11 cellular contexts compared by ENCODE assay signal in genomic region chr4:52657317-52657629, GRCh38. TPM values are rescaled to one million over a fixed set of nuclear protein-coding genes. Genes with fewer than 3 reads are reported as not detected.
A peak's percentile ranks its signal among the peaks of the same experiment; 100 is the strongest.
DNase-seq lines count a peak whose midpoint lies in the region; ATAC-seq and TF ChIP-seq lines count a peak whose summit lies in the region.
"Had no signal": no experiment of that assay in that cellular context is flagged by ENCODE, and none has a peak within 500 bp of the region (broad histone marks: within the 10 kb centered on the region; RNA-seq: fewer than 3 reads in every experiment).

No MANE protein-coding gene starts in this region.

- peaks cover 12% of the 10 kb centered on the region for H3K36me3 Mint-ChIP-seq in activated CD4-positive, alpha-beta T cell treated with anti-CD3 and anti-CD28 coated beads, Interleukin-2, amount 10 ng/mL, durations not matched to agents 24 days and 14 days (ENCODE audit: low read depth)
- peaks cover 44% of the 10 kb centered on the region for H3K36me3 Mint-ChIP-seq in activated CD4-positive, alpha-beta memory T cell treated with anti-CD3 and anti-CD28 coated beads, Interleukin-2, amount 10 ng/mL, durations not matched to agents 7 days and 5 days (ENCODE audit: low read depth)
- H3K36me3 Mint-ChIP-seq in glutamatergic neuron (ENCODE audit: unreplicated experiment): peaks cover 4% of the 10 kb centered on the region
- H3K36me3 Mint-ChIP-seq in stimulated activated effector memory CD8-positive, alpha-beta T cell treated with anti-CD3 and anti-CD28 coated beads, Interleukin-12 subunit alpha, Interleukin-12 subunit beta, amount 100 ng/mL, for 72 hours: no peaks in the 10 kb centered on the region

- ATAC-seq in stimulated activated effector memory CD8-positive, alpha-beta T cell treated with anti-CD3 and anti-CD28 coated beads, Interleukin-12 subunit alpha, Interleukin-12 subunit beta, amount 100 ng/mL, for 72 hours: no peak
- ATAC-seq: A549 had no signal

- no peaks in the 10 kb centered on the region for H3K9me3 Mint-ChIP-seq in activated CD4-positive, alpha-beta T cell treated with anti-CD3 and anti-CD28 coated beads, Interleukin-2, amount 10 ng/mL, durations not matched to agents 24 days and 14 days
- peaks cover 5% of the 10 kb centered on the region for H3K9me3 Mint-ChIP-seq in activated CD4-positive, alpha-beta memory T cell treated with anti-CD3 and anti-CD28 coated beads, Interleukin-2, amount 10 ng/mL, durations not matched to agents 7 days and 5 days
- peaks cover 14% of the 10 kb centered on the region for H3K9me3 Mint-ChIP-seq in glutamatergic neuron (ENCODE audit: unreplicated experiment)
- no peaks in the 10 kb centered on the region for H3K9me3 Mint-ChIP-seq in stimulated activated effector memory CD8-positive, alpha-beta T cell treated with anti-CD3 and anti-CD28 coated beads, Interleukin-12 subunit alpha, Interleukin-12 subunit beta, amount 100 ng/mL, for 72 hours

- TF ChIP-seq CTCF in glutamatergic neuron (IDR thresholded peaks at IDR 0.05; ENCODE audit: partially characterized antibody, unreplicated experiment): no peak

- intact Hi-C loops in activated CD4-positive, alpha-beta T cell treated with anti-CD3 and anti-CD28 coated beads, Interleukin-2, amount 10 ng/mL, durations not matched to agents 24 days and 14 days (cut with micrococcal nuclease): loop anchor here (5.0 kb wide), 2 partner anchors 70 to 815 kb away; partner anchors contain the start of gene DCUN1D4

- peaks cover 22% of the 10 kb centered on the region for H3K4me1 Mint-ChIP-seq in activated CD4-positive, alpha-beta T cell treated with anti-CD3 and anti-CD28 coated beads, Interleukin-2, amount 10 ng/mL, durations not matched to agents 24 days and 14 days
- H3K4me1 Mint-ChIP-seq in activated CD4-positive, alpha-beta memory T cell treated with anti-CD3 and anti-CD28 coated beads, Interleukin-2, amount 10 ng/mL, durations not matched to agents 7 days and 5 days: peaks cover 36% of the 10 kb centered on the region
- H3K4me1 Mint-ChIP-seq in glutamatergic neuron (ENCODE audit: low read depth, unreplicated experiment): peaks cover 25% of the 10 kb centered on the region
- peaks cover 33% of the 10 kb centered on the region for H3K4me1 Mint-ChIP-seq in stimulated activated effector memory CD8-positive, alpha-beta T cell treated with anti-CD3 and anti-CD28 coated beads, Interleukin-12 subunit alpha, Interleukin-12 subunit beta, amount 100 ng/mL, for 72 hours

- H3K4me3 Mint-ChIP-seq in activated CD4-positive, alpha-beta T cell treated with anti-CD3 and anti-CD28 coated beads, Interleukin-2, amount 10 ng/mL, durations not matched to agents 24 days and 14 days: peak overlapping the region; percentile 64
- H3K4me3 Mint-ChIP-seq in activated CD4-positive, alpha-beta memory T cell treated with anti-CD3 and anti-CD28 coated beads, Interleukin-2, amount 10 ng/mL, durations not matched to agents 7 days and 5 days: peak overlapping the region; percentile 69
- H3K4me3 Mint-ChIP-seq in glutamatergic neuron (ENCODE audit: unreplicated experiment): peak overlapping the region; percentile 92
- peak overlapping the region; percentile 77 for H3K4me3 Mint-ChIP-seq in stimulated activated effector memory CD8-positive, alpha-beta T cell treated with anti-CD3 and anti-CD28 coated beads, Interleukin-12 subunit alpha, Interleukin-12 subunit beta, amount 100 ng/mL, for 72 hours

- POLR2A ChIA-PET in activated CD4-positive, alpha-beta memory T cell treated with anti-CD3 and anti-CD28 coated beads, Interleukin-2, amount 10 ng/mL, durations not matched to agents 7 days and 5 days (lab: Charles Lee): interaction anchor here (1.4 to 3.1 kb wide), 2 partner anchors 37 to 55 kb away, joined by 4 to 61 read pairs; no protein-coding TSS in a partner anchor

- CTCF ChIA-PET in activated CD4-positive, alpha-beta memory T cell treated with anti-CD3 and anti-CD28 coated beads, Interleukin-2, amount 10 ng/mL, durations not matched to agents 7 days and 5 days (lab: Charles Lee): interaction anchor here (0.8 to 2.0 kb wide), 6 partner anchors 8 to 112 kb away, joined by 3 to 10 read pairs (median 6); no protein-coding TSS in a partner anchor

- peaks cover 15% of the 10 kb centered on the region for H3K27me3 Mint-ChIP-seq in activated CD4-positive, alpha-beta T cell treated with anti-CD3 and anti-CD28 coated beads, Interleukin-2, amount 10 ng/mL, durations not matched to agents 24 days and 14 days
- H3K27me3 Mint-ChIP-seq in activated CD4-positive, alpha-beta memory T cell treated with anti-CD3 and anti-CD28 coated beads, Interleukin-2, amount 10 ng/mL, durations not matched to agents 7 days and 5 days: no peaks in the 10 kb centered on the region
- peaks cover 10% of the 10 kb centered on the region for H3K27me3 Mint-ChIP-seq in glutamatergic neuron (ENCODE audit: unreplicated experiment)

- peak overlapping the region; percentile 64 for H3K27ac Mint-ChIP-seq in activated CD4-positive, alpha-beta T cell treated with anti-CD3 and anti-CD28 coated beads, Interleukin-2, amount 10 ng/mL, durations not matched to agents 24 days and 14 days
- H3K27ac Mint-ChIP-seq in activated CD4-positive, alpha-beta memory T cell treated with anti-CD3 and anti-CD28 coated beads, Interleukin-2, amount 10 ng/mL, durations not matched to agents 7 days and 5 days: no peak overlapping the region
- H3K27ac Mint-ChIP-seq in glutamatergic neuron (ENCODE audit: unreplicated experiment): peak overlapping the region; percentile 85
- H3K27ac Mint-ChIP-seq in stimulated activated effector memory CD8-positive, alpha-beta T cell treated with anti-CD3 and anti-CD28 coated beads, Interleukin-12 subunit alpha, Interleukin-12 subunit beta, amount 100 ng/mL, for 72 hours: peak overlapping the region; percentile 76

- DNase-seq in activated CD4-positive, alpha-beta T cell treated with anti-CD3 and anti-CD28 coated beads, Interleukin-2, amount 10 ng/mL, durations not matched to agents 24 days and 14 days: no peak
- no peak for DNase-seq in activated CD4-positive, alpha-beta T cell treated with anti-CD3 and anti-CD28 coated beads, Interleukin-2, amount 50 U/mL, for 4 hours
- no peak for DNase-seq in activated CD4-positive, alpha-beta memory T cell treated with anti-CD3 and anti-CD28 coated beads, Interleukin-2, amount 10 ng/mL, durations not matched to agents 7 days and 5 days
- peak; percentile 20 for DNase-seq in glutamatergic neuron
- DNase-seq in stimulated activated effector memory CD8-positive, alpha-beta T cell treated with anti-CD3 and anti-CD28 coated beads, Interleukin-12 subunit alpha, Interleukin-12 subunit beta, amount 100 ng/mL, for 72 hours (ENCODE audit: low spot score in 2 of 2): no peak
- DNase-seq in ureter (ENCODE audit: low spot score): no peak
- no peak for DNase-seq in NCI-H82 treated with DMSO at 0.1 percent for 48 hours (lab: John Stamatoyannopoulos, UW; ENCODE audit: unreplicated experiment)
- DNase-seq in NCI-H526 treated with DMSO at 0.1 percent for 48 hours (lab: John Stamatoyannopoulos, UW): no peak
- DNase-seq: central memory CD4-positive, alpha-beta T cell; SHP77 treated with DMSO at 0.1 percent for 48 hours had no signal

RNA-seq across cellular contexts. Expression of gene USP46, which starts 1.8 kb away (rescaled TPM):
- 8.4 and 10.2 TPM in 2 replicates for total RNA-seq in activated CD4-positive, alpha-beta T cell treated with anti-CD3 and anti-CD28 coated beads, Interleukin-2, amount 10 ng/mL, durations not matched to agents 24 days and 14 days
- 10 to 100 TPM; 13.1 to 15.0 TPM for total RNA-seq in activated CD4-positive, alpha-beta memory T cell treated with anti-CD3 and anti-CD28 coated beads, Interleukin-2, amount 10 ng/mL, durations not matched to agents 7 days and 5 days
- total RNA-seq in glutamatergic neuron (ENCODE audit: unreplicated experiment): 72.4 TPM
- total RNA-seq in ureter: 34.6 TPM
